In genomic region chr15:69893863-69894262, GRCh38 we compare ENCODE assay signal across 9 cellular contexts.
DNase-seq lines count a peak whose midpoint lies in the region; ATAC-seq and TF ChIP-seq lines count a peak whose summit lies in the region.
"Had no signal": no experiment of that assay in that cellular context is flagged by ENCODE, and none has a peak within 500 bp of the region (broad histone marks: within the 10 kb centered on the region; RNA-seq: fewer than 3 reads in every experiment).

No MANE protein-coding gene starts in this region.

- H3K27ac ChIP-seq in A673 (ENCODE audit: low read depth, low read length, poor library complexity, severe bottlenecking) (no peak overlapping the region), HEK293 (ENCODE audit: extremely low read depth, low read depth, low read length) (no peak overlapping the region), colonic mucosa (no peak overlapping the region), lower lobe of right lung (no peak overlapping the region), Karpas-422 (ENCODE audit: low read length) (no peak overlapping the region)

- H3K4me3 ChIP-seq in A673 (ENCODE audit: low read depth, low read length, poor library complexity, severe bottlenecking) (no peak overlapping the region), HEK293 (ENCODE audit: low read depth, low read length) (no peak overlapping the region), colonic mucosa (no peak overlapping the region), lower lobe of right lung (no peak overlapping the region), Karpas-422 (ENCODE audit: low read length) (no peak overlapping the region)

- no peaks in the 10 kb centered on the region for H3K79me2 ChIP-seq in Karpas-422 (ENCODE audit: low read length)

- H3K9me2 ChIP-seq in Karpas-422 (replicated peaks; ENCODE audit: insufficient read depth, low read length), result no peaks in the 10 kb centered on the region

- no peaks in the 10 kb centered on the region for H3K4me1 ChIP-seq in A673 (ENCODE audit: insufficient read depth, low read length, poor library complexity, severe bottlenecking)
- H3K4me1 ChIP-seq in HEK293 (ENCODE audit: control insufficient read depth, insufficient read depth, low read length), result peaks cover 16% of the 10 kb centered on the region; the same call in 1 of the 2 replicates
- no peaks in the 10 kb centered on the region for H3K4me1 ChIP-seq in colonic mucosa
- no peaks in the 10 kb centered on the region for H3K4me1 ChIP-seq in lower lobe of right lung
- peaks cover 30% of the 10 kb centered on the region for H3K4me1 ChIP-seq in Karpas-422 (ENCODE audit: low read length)

- POLR2A ChIA-PET in A673 (lab: Charles Lee; ENCODE audit: low non-redundant PET), result interaction anchor here (0.6 kb wide), 1 partner anchor 99 kb away, joined by 3 read pairs; no protein-coding TSS in a partner anchor
- POLR2A ChIA-PET in HEK293 (lab: Yijun Ruan, JAX), result no interaction called here

- no peaks in the 10 kb centered on the region for H3K27me3 ChIP-seq in A673 (replicated peaks; ENCODE audit: insufficient read depth, low read depth, low read length, poor library complexity)
- no peaks in the 10 kb centered on the region for H3K27me3 ChIP-seq in colonic mucosa
- peaks cover 3% of the 10 kb centered on the region for H3K27me3 ChIP-seq in lower lobe of right lung (ENCODE audit: low read depth)
- no peaks in the 10 kb centered on the region for H3K27me3 ChIP-seq in Karpas-422 (ENCODE audit: low read length)

- H3K9ac ChIP-seq in colonic mucosa (ENCODE audit: low read depth in 2 of 2, low read length in 2 of 2), result no peak overlapping the region
- H3K9ac ChIP-seq in Karpas-422 (ENCODE audit: low read length), result no peak overlapping the region

- ATAC-seq in lower lobe of right lung, result peak; percentile 37 to 44
- ATAC-seq in GM18868 (IDR thresholded peaks at IDR 0.05; ENCODE audit: unreplicated experiment), result no peak
- ATAC-seq in HG02798 (IDR thresholded peaks at IDR 0.05; ENCODE audit: poor library complexity, unreplicated experiment), result no peak

- H3K4me2 ChIP-seq in Karpas-422 (ENCODE audit: low read depth, low read length, poor library complexity, severe bottlenecking), result no peak overlapping the region

- BruUV-seq in A673 (replicated peaks; lab: Mats Ljungman, UMichigan), result no TSS peak

- TF ChIP-seq CTCF in A673 (conservative IDR thresholded peaks at IDR 0.05; ENCODE audit: low read depth, low read length), result no peak
- TF ChIP-seq CTCF in HEK293 (tag by site-specific recombination; IDR thresholded peaks at IDR 0.05), result no peak
- TF ChIP-seq CTCF in colonic mucosa (IDR thresholded peaks at IDR 0.05), result no peak
- no peak for TF ChIP-seq CTCF in lower lobe of right lung (IDR thresholded peaks at IDR 0.05)

- no peaks in the 10 kb centered on the region for H3K9me3 ChIP-seq in A673 (ENCODE audit: low read depth, low read length, poor library complexity, severe bottlenecking)
- peaks cover 2% of the 10 kb centered on the region; the same call in 1 of the 2 replicates for H3K9me3 ChIP-seq in HEK293 (ENCODE audit: control insufficient read depth, insufficient read depth, low read depth, low read length)
- H3K9me3 ChIP-seq in colonic mucosa, result no peaks in the 10 kb centered on the region
- H3K9me3 ChIP-seq in lower lobe of right lung, result no peaks in the 10 kb centered on the region
- no peaks in the 10 kb centered on the region for H3K9me3 ChIP-seq in Karpas-422 (ENCODE audit: low read length)

- CTCF ChIA-PET in A673 (lab: Charles Lee) (no interaction called here), HEK293 (lab: Yijun Ruan, JAX) (interaction anchor here (0.5 to 1.2 kb wide), 6 partner anchors 10 to 929 kb away, joined by 3 to 10 read pairs (median 4); no protein-coding TSS in a partner anchor)

- intact Hi-C loops in A673 (cut with micrococcal nuclease; ENCODE audit: unreplicated experiment), result no loop called here
- intact Hi-C loops in colonic mucosa (cut with DNase I), result no loop called here
- intact Hi-C loops in lower lobe of right lung (cut with DNase I), result no loop called here

- H3K36me3 ChIP-seq in A673 (ENCODE audit: insufficient read depth, low read length, poor library complexity, severe bottlenecking), result no peaks in the 10 kb centered on the region
- H3K36me3 ChIP-seq in HEK293 (ENCODE audit: control insufficient read depth in 2 of 2, insufficient read depth in 1 of 2, low read length in 2 of 2), result no peaks in the 10 kb centered on the region
- no peaks in the 10 kb centered on the region for H3K36me3 ChIP-seq in colonic mucosa
- H3K36me3 ChIP-seq in lower lobe of right lung, result no peaks in the 10 kb centered on the region
- H3K36me3 ChIP-seq in Karpas-422 (ENCODE audit: insufficient read depth, low read length), result no peaks in the 10 kb centered on the region

- no peaks in the 10 kb centered on the region for H4K20me1 ChIP-seq in Karpas-422 (ENCODE audit: insufficient read depth, low read depth, low read length)

- DNase-seq in A673 (ENCODE audit: low spot score) (peak; percentile 48), colonic mucosa (peak; percentile 35), lower lobe of right lung (no peak), Karpas-422 (no peak), RPMI8226 (no peak)
- DNase-seq: activated naive CD4-positive, alpha-beta T cell treated with Interleukin-2 at 50 U/mL for 16 hours had no signal

- no peak overlapping the region for H2AFZ ChIP-seq in Karpas-422 (ENCODE audit: low read length)

TF ChIP-seq in HEK293, 187 proteins besides CTCF, POLR2A, EP300 and RAD21 (continues in another document):
- peak; percentile 75; the same call in 1 of the 2 replicates for TF ChIP-seq TRIM28 (IDR thresholded peaks at IDR 0.05; ENCODE audit: borderline replicate concordance, low read length)
- TF ChIP-seq ZSCAN23 (tag by site-specific recombination; IDR thresholded peaks at IDR 0.05), result no peak
- peak; percentile 89 for TF ChIP-seq ZIC2 (tag by site-specific recombination; IDR thresholded peaks at IDR 0.05)
- TF ChIP-seq PRDM10 (tag by site-specific recombination; IDR thresholded peaks at IDR 0.05), result peak; percentile 60; the same call in 1 of the 2 replicates
- no peak for TF ChIP-seq ZNF548 (tag by site-specific recombination; IDR thresholded peaks at IDR 0.05)
- TF ChIP-seq ZNF660 (tag by site-specific recombination; IDR thresholded peaks at IDR 0.05), result peak; percentile 73
- TF ChIP-seq ZNF2 (tag by site-specific recombination; IDR thresholded peaks at IDR 0.05), result 0 out of 2 replicates have a peak, but pooled peaks have one; percentile 15
- peak; percentile 40; the same call in 1 of the 2 replicates for TF ChIP-seq KLF8 (tag by site-specific recombination; IDR thresholded peaks at IDR 0.05)
- peak; percentile 55 for TF ChIP-seq ZXDB (tag by site-specific recombination; IDR thresholded peaks at IDR 0.05)
- TF ChIP-seq TCF7L2 (IDR thresholded peaks at IDR 0.05; ENCODE audit: borderline replicate concordance, low read depth, low read length), result no peak
- TF ChIP-seq ZNF350 (tag by site-specific recombination; IDR thresholded peaks at IDR 0.05), result no peak
- TF ChIP-seq, protein P1, sequence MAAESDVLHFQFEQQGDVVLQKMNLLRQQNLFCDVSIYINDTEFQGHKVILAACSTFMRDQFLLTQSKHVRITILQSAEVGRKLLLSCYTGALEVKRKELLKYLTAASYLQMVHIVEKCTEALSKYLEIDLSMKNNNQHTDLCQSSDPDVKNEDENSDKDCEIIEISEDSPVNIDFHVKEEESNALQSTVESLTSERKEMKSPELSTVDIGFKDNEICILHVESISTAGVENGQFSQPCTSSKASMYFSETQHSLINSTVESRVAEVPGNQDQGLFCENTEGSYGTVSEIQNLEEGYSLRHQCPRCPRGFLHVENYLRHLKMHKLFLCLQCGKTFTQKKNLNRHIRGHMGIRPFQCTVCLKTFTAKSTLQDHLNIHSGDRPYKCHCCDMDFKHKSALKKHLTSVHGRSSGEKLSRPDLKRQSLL (tag by site-specific recombination; IDR thresholded peaks at IDR 0.05), result no peak
- TF ChIP-seq GLIS1 (tag by site-specific recombination; IDR thresholded peaks at IDR 0.05), result peak; percentile 84

Comparison
In these comparisons a context has a peak if more than half of its experiments do, and no peak if none do; other contexts are left out.
1. DNase-seq: peak in A673 (single experiment) and colonic mucosa (single experiment); none in lower lobe of right lung (single experiment), Karpas-422 (single experiment) and RPMI8226 (single experiment).
2. ATAC-seq: peak in lower lobe of right lung (2 of 2); none in GM18868 (single experiment) and HG02798 (single experiment).